ENCODE assay signal across 1 cellular context in genomic region chr1:59556802-59557548, GRCh38.
TF ChIP-seq lines count a peak whose summit lies in the region.

No MANE protein-coding gene starts in this region.

TF ChIP-seq in HepG2, 621 proteins besides CTCF, POLR2A, EP300 and RAD21 (continued from another document and continues in another):
- peak; percentile 56; the same call in 1 of the 2 replicates for TF ChIP-seq THAP11 (CRISPR knock-in tag; IDR thresholded peaks at IDR 0.05)
- TF ChIP-seq XRCC5 (optimal IDR thresholded peaks at IDR 0.05; ENCODE audit: low read length): peak; percentile 78
- peak; percentile 95 for TF ChIP-seq FOXO1 (CRISPR knock-in tag; IDR thresholded peaks at IDR 0.05)
- TF ChIP-seq BHLHE40 (IDR thresholded peaks at IDR 0.05; ENCODE audit: low read length): peak; percentile 86
- TF ChIP-seq REPIN1 (CRISPR knock-in tag; IDR thresholded peaks at IDR 0.05; ENCODE audit: borderline replicate concordance, low read depth): peak; percentile 80
- TF ChIP-seq YEATS2 (CRISPR knock-in tag; IDR thresholded peaks at IDR 0.05; ENCODE audit: borderline replicate concordance): peak; percentile 49; the same call in 1 of the 2 replicates
- TF ChIP-seq ZNF639 (CRISPR knock-in tag; conservative IDR thresholded peaks at IDR 0.05): no peak
- peak; percentile 50; the same call in 1 of the 2 replicates for TF ChIP-seq ZNF652 (CRISPR knock-in tag; IDR thresholded peaks at IDR 0.05; ENCODE audit: borderline replicate concordance, low read depth)
- peak; percentile 83 for TF ChIP-seq ZNF644 (CRISPR knock-in tag; IDR thresholded peaks at IDR 0.05; ENCODE audit: low read depth)
- TF ChIP-seq AHR (CRISPR knock-in tag; IDR thresholded peaks at IDR 0.05): no peak
- TF ChIP-seq ZNF629 (CRISPR knock-in tag; conservative IDR thresholded peaks at IDR 0.05): no peak
- TF ChIP-seq TARDBP (CRISPR knock-in tag; IDR thresholded peaks at IDR 0.05): peak; percentile 85
- TF ChIP-seq ASH2L (IDR thresholded peaks at IDR 0.05; ENCODE audit: insufficient read length, low read depth, low read length): peak; percentile 75
- peak; percentile 33; the same call in 1 of the 2 replicates for TF ChIP-seq ZFYVE20 (CRISPR knock-in tag; IDR thresholded peaks at IDR 0.05; ENCODE audit: borderline replicate concordance, low read depth)
- peak; percentile 61; the same call in 1 of the 2 replicates for TF ChIP-seq ZSCAN22 (CRISPR knock-in tag; IDR thresholded peaks at IDR 0.05)
- no peak for TF ChIP-seq TERF1 (CRISPR knock-in tag; IDR thresholded peaks at IDR 0.05)
- no peak for TF ChIP-seq ZNF773 (CRISPR knock-in tag; IDR thresholded peaks at IDR 0.05; ENCODE audit: borderline replicate concordance)
- TF ChIP-seq ISX (CRISPR knock-in tag; conservative IDR thresholded peaks at IDR 0.05): no peak
- TF ChIP-seq MLX (CRISPR knock-in tag; IDR thresholded peaks at IDR 0.05): peak; percentile 82; the same call in 1 of the 2 replicates
- TF ChIP-seq SRSF1 (optimal IDR thresholded peaks at IDR 0.05; ENCODE audit: low read depth, low read length): no peak
- peak; percentile 98 for TF ChIP-seq ZBTB7B (CRISPR knock-in tag; IDR thresholded peaks at IDR 0.05)
- TF ChIP-seq ZNF772 (CRISPR knock-in tag; IDR thresholded peaks at IDR 0.05): peak; percentile 91
- TF ChIP-seq HIC2 (CRISPR knock-in tag; IDR thresholded peaks at IDR 0.05; ENCODE audit: low read depth): peak; percentile 52; the same call in 1 of the 2 replicates
- TF ChIP-seq TCF7L2 (IDR thresholded peaks at IDR 0.05; ENCODE audit: low read depth, low read length): peak; percentile 97
- TF ChIP-seq ZIK1 (CRISPR knock-in tag; IDR thresholded peaks at IDR 0.05; ENCODE audit: borderline replicate concordance, low read depth): no peak
- no peak for TF ChIP-seq MAFK (conservative IDR thresholded peaks at IDR 0.05 in 1 of 2, IDR thresholded peaks at IDR 0.05 in 1 of 2; ENCODE audit: low read length in 2 of 2)
- peak; percentile 37; the same call in 1 of the 2 replicates for TF ChIP-seq RFXAP (CRISPR knock-in tag; IDR thresholded peaks at IDR 0.05; ENCODE audit: borderline replicate concordance)
- TF ChIP-seq EZH2 (conservative IDR thresholded peaks at IDR 0.05; ENCODE audit: low read depth, low read length): no peak
- peak; percentile 49; the same call in 1 of the 2 replicates for TF ChIP-seq ZC3H13 (CRISPR knock-in tag; IDR thresholded peaks at IDR 0.05)
- TF ChIP-seq CREM (IDR thresholded peaks at IDR 0.05): peak; percentile 98
- TF ChIP-seq CREM (CRISPR knock-in tag; IDR thresholded peaks at IDR 0.05): no peak
- TF ChIP-seq ZNF710 (CRISPR knock-in tag; IDR thresholded peaks at IDR 0.05; ENCODE audit: borderline replicate concordance): peak; percentile 40; the same call in 1 of the 2 replicates
- TF ChIP-seq FOXA3 (CRISPR knock-in tag; IDR thresholded peaks at IDR 0.05): peak; percentile 86
- 0 out of 2 replicates have a peak, but pooled peaks have one; percentile 1 for TF ChIP-seq DRAP1 (CRISPR knock-in tag; IDR thresholded peaks at IDR 0.05)
- TF ChIP-seq ZNF414 (CRISPR knock-in tag; IDR thresholded peaks at IDR 0.05): no peak
- peak; percentile 65; the same call in 1 of the 2 replicates for TF ChIP-seq MEIS1 (CRISPR knock-in tag; IDR thresholded peaks at IDR 0.05; ENCODE audit: borderline replicate concordance)
- TF ChIP-seq ATF3 (CRISPR knock-in tag; IDR thresholded peaks at IDR 0.05): peak; percentile 72; the same call in 1 of the 2 replicates
- peak; percentile 60; the same call in 1 of the 2 replicates for TF ChIP-seq ZFP1 (CRISPR knock-in tag; IDR thresholded peaks at IDR 0.05)
- 0 out of 2 replicates have a peak, but pooled peaks have one; percentile 50 for TF ChIP-seq THAP7 (CRISPR knock-in tag; IDR thresholded peaks at IDR 0.05)
- no peak for TF ChIP-seq HMGA1 (CRISPR knock-in tag; conservative IDR thresholded peaks at IDR 0.05)
- peak; percentile 94 for TF ChIP-seq BRF2 (CRISPR knock-in tag; IDR thresholded peaks at IDR 0.05)
- no peak; the same call in 1 of the 2 replicates for TF ChIP-seq MYC (CRISPR knock-in tag; IDR thresholded peaks at IDR 0.05; ENCODE audit: borderline replicate concordance)
- TF ChIP-seq HDAC1 (CRISPR knock-in tag; IDR thresholded peaks at IDR 0.05): peak; percentile 23
- TF ChIP-seq ZNF597 (CRISPR knock-in tag; IDR thresholded peaks at IDR 0.05): no peak
- TF ChIP-seq MATR3 (CRISPR knock-in tag; IDR thresholded peaks at IDR 0.05): no peak
- peak; percentile 99 for TF ChIP-seq RARA (CRISPR knock-in tag; IDR thresholded peaks at IDR 0.05)
- TF ChIP-seq E2F5 (CRISPR knock-in tag; conservative IDR thresholded peaks at IDR 0.05): no peak; the same call in 1 of the 2 replicates
- no peak for TF ChIP-seq FOXA1 (IDR thresholded peaks at IDR 0.05)
- TF ChIP-seq FOXA1 (CRISPR knock-in tag; IDR thresholded peaks at IDR 0.05): peak; percentile 75
- TF ChIP-seq NR2C2 (CRISPR knock-in tag; IDR thresholded peaks at IDR 0.05; ENCODE audit: borderline replicate concordance): peak; percentile 65
- peak; percentile 15; the same call in 1 of the 2 replicates for TF ChIP-seq SP4 (CRISPR knock-in tag; IDR thresholded peaks at IDR 0.05)
- peak; percentile 21; the same call in 1 of the 2 replicates for TF ChIP-seq ZBTB26 (CRISPR knock-in tag; IDR thresholded peaks at IDR 0.05; ENCODE audit: borderline replicate concordance)
- TF ChIP-seq ZEB1 (IDR thresholded peaks at IDR 0.05; ENCODE audit: insufficient replicate concordance, low read depth): peak; percentile 57
- peak; percentile 97 for TF ChIP-seq SOX13 (IDR thresholded peaks at IDR 0.05)
- TF ChIP-seq SOX13 (CRISPR knock-in tag; conservative IDR thresholded peaks at IDR 0.05 in 1 of 2, IDR thresholded peaks at IDR 0.05 in 1 of 2): peak in 1 of 2 experiments; percentile 99; a peak in 2 of 4 replicates
- TF ChIP-seq TOPORS (CRISPR knock-in tag; IDR thresholded peaks at IDR 0.05): peak; percentile 31; the same call in 1 of the 2 replicates
